8 cellular contexts compared by ENCODE assay signal in genomic region chr12:132084681-132085635, GRCh38. TPM values are rescaled to one million over a fixed set of nuclear protein-coding genes. Genes with fewer than 3 reads are reported as not detected.
A peak's percentile ranks its signal among the peaks of the same experiment; 100 is the strongest.
DNase-seq lines count a peak whose midpoint lies in the region; ATAC-seq and TF ChIP-seq lines count a peak whose summit lies in the region.

No MANE protein-coding gene starts in this region.

- peak overlapping the region; percentile 79 for H3K4me2 ChIP-seq in fibroblast of lung (ENCODE audit: extremely low read depth, insufficient read depth, low read length)

- H3K79me2 ChIP-seq in fibroblast of lung (ENCODE audit: control insufficient read depth, insufficient read depth, low read length) = peaks cover 26% of the 10 kb centered on the region

- H3K9ac ChIP-seq in fibroblast of lung (ENCODE audit: insufficient read depth, low read length) = peak overlapping the region; percentile 98

- no peak for ATAC-seq in CD4-positive, alpha-beta T cell (ENCODE audit: poor library complexity)
- ATAC-seq in GM21717 (IDR thresholded peaks at IDR 0.05; ENCODE audit: unreplicated experiment) (peak; percentile 36), HG03521 (IDR thresholded peaks at IDR 0.05; ENCODE audit: unreplicated experiment) (no peak)
- peak; percentile 69 to 71 for ATAC-seq in natural killer cell treated with Interleukin-12 subunit alpha and Interleukin-12 subunit beta and Interleukin-15 and Interleukin-18, amount 100 ng/mL, for 72 hours

- intact Hi-C loops in CD4-positive, alpha-beta T cell (cut with DNase I, micrococcal nuclease) = loop anchor here in 1 of 2 experiments (5.0 kb wide), 4 partner anchors 57 to 193 kb away; partner anchors contain the start of genes DDX51, NOC4L and ULK1
- intact Hi-C loops in testis (cut with DNase I; ENCODE audit: low total_unique reads) = no loop called here

- H3K4me1 ChIP-seq in fibroblast of lung (ENCODE audit: control insufficient read depth, extremely low read depth, insufficient read depth, low read length) (peaks cover 3% of the 10 kb centered on the region), testis (peaks cover 4% of the 10 kb centered on the region)

- H2AFZ ChIP-seq in fibroblast of lung (ENCODE audit: low read length) = no peak overlapping the region

- TF ChIP-seq POLR2A in testis (IDR thresholded peaks at IDR 0.05) = no peak

- 6 to 10% methylated on average over 22 to 43 of the region's 51 CpGs for WGBS in testis, 2 donors

- H3K27me3 Mint-ChIP-seq in CD4-positive, alpha-beta T cell = no peaks in the 10 kb centered on the region
- H3K27me3 Mint-ChIP-seq in activated T-cell treated with anti-CD3 and anti-CD28 coated beads, Interleukin-2, amount 50 U/mL, for 24 hours = no peaks in the 10 kb centered on the region
- H3K27me3 Mint-ChIP-seq in natural killer cell treated with Interleukin-12 subunit alpha and Interleukin-12 subunit beta and Interleukin-15 and Interleukin-18, amount 100 ng/mL, for 72 hours = no peaks in the 10 kb centered on the region

- no peaks in the 10 kb centered on the region for H4K20me1 ChIP-seq in fibroblast of lung (ENCODE audit: control insufficient read depth, extremely low read depth, insufficient read depth, low read length)

- peaks cover 27% of the 10 kb centered on the region for H3K4me1 Mint-ChIP-seq in CD4-positive, alpha-beta T cell (ENCODE audit: low read depth)
- peaks cover 34% of the 10 kb centered on the region for H3K4me1 Mint-ChIP-seq in activated T-cell treated with anti-CD3 and anti-CD28 coated beads, Interleukin-2, amount 50 U/mL, for 24 hours (ENCODE audit: low read depth)
- H3K4me1 Mint-ChIP-seq in natural killer cell treated with Interleukin-12 subunit alpha and Interleukin-12 subunit beta and Interleukin-15 and Interleukin-18, amount 100 ng/mL, for 72 hours (ENCODE audit: low read depth in 2 of 2) = peaks cover 24 to 30% of the 10 kb centered on the region in 2 donors

- DNase-seq in CD4-positive, alpha-beta T cell = peak in 5 of 10 experiments; percentile 7 to 22 (median 12)
- peak; percentile 25 for DNase-seq in NOMO-1 treated with dmso at 0.1 percent for 144 hours (lab: John Stamatoyannopoulos, UW; ENCODE audit: unreplicated experiment)
- peak; percentile 64 for DNase-seq in activated T-cell treated with anti-CD3 and anti-CD28 coated beads, Interleukin-2, amount 50 U/mL, for 24 hours
- DNase-seq in fibroblast of lung (ENCODE audit: low read depth in 2 of 2) = peak; percentile 42 to 47
- DNase-seq in natural killer cell treated with Interleukin-12 subunit alpha and Interleukin-12 subunit beta and Interleukin-15 and Interleukin-18, amount 100 ng/mL, for 72 hours (ENCODE audit: low spot score) = peak; percentile 76
- peak; percentile 66 for DNase-seq in testis

- peak overlapping the region; percentile 85 for H3K27ac Mint-ChIP-seq in CD4-positive, alpha-beta T cell
- H3K27ac Mint-ChIP-seq in activated T-cell treated with anti-CD3 and anti-CD28 coated beads, Interleukin-2, amount 50 U/mL, for 24 hours = peak overlapping the region; percentile 97
- peak overlapping the region; percentile 94 to 97 for H3K27ac Mint-ChIP-seq in natural killer cell treated with Interleukin-12 subunit alpha and Interleukin-12 subunit beta and Interleukin-15 and Interleukin-18, amount 100 ng/mL, for 72 hours

- H3K27me3 ChIP-seq in CD4-positive, alpha-beta T cell (ENCODE audit: control insufficient read depth, insufficient read depth, low read length) = no peaks in the 10 kb centered on the region
- H3K27me3 ChIP-seq in fibroblast of lung (ENCODE audit: control insufficient read depth, insufficient read depth, low read length) = no peaks in the 10 kb centered on the region
- H3K27me3 ChIP-seq in testis = no peaks in the 10 kb centered on the region

- peak overlapping the region; percentile 96 for H3K4me3 Mint-ChIP-seq in CD4-positive, alpha-beta T cell
- H3K4me3 Mint-ChIP-seq in activated T-cell treated with anti-CD3 and anti-CD28 coated beads, Interleukin-2, amount 50 U/mL, for 24 hours = peak overlapping the region; percentile 96
- peak overlapping the region; percentile 91 for H3K4me3 Mint-ChIP-seq in natural killer cell treated with Interleukin-12 subunit alpha and Interleukin-12 subunit beta and Interleukin-15 and Interleukin-18, amount 100 ng/mL, for 72 hours

- H3K9me3 Mint-ChIP-seq in CD4-positive, alpha-beta T cell = no peaks in the 10 kb centered on the region
- H3K9me3 Mint-ChIP-seq in activated T-cell treated with anti-CD3 and anti-CD28 coated beads, Interleukin-2, amount 50 U/mL, for 24 hours = no peaks in the 10 kb centered on the region
- no peaks in the 10 kb centered on the region for H3K9me3 Mint-ChIP-seq in natural killer cell treated with Interleukin-12 subunit alpha and Interleukin-12 subunit beta and Interleukin-15 and Interleukin-18, amount 100 ng/mL, for 72 hours

- no peak for TF ChIP-seq CTCF in CD4-positive, alpha-beta T cell (IDR thresholded peaks at IDR 0.05)
- no peak for TF ChIP-seq CTCF in fibroblast of lung (conservative IDR thresholded peaks at IDR 0.05 in 1 of 2, IDR thresholded peaks at IDR 0.05 in 1 of 2; ENCODE audit: low read depth in 1 of 2, low read length in 2 of 2)
- TF ChIP-seq CTCF in testis (IDR thresholded peaks at IDR 0.05) = no peak

- H3K4me3 ChIP-seq in fibroblast of lung (replicated peaks in 1 of 4; ENCODE audit: control extremely low read depth in 1 of 4, insufficient read depth in 1 of 4, low read depth in 3 of 4, low read length in 4 of 4) (peak overlapping the region; percentile 42 to 81 (median 63)), testis (peak overlapping the region; percentile 87 to 97)

- H3K36me3 ChIP-seq in fibroblast of lung (ENCODE audit: control insufficient read depth, insufficient read depth, low read length) = peaks cover 2% of the 10 kb centered on the region
- H3K36me3 ChIP-seq in testis (ENCODE audit: low read depth, missing control alignments) = no peaks in the 10 kb centered on the region

- POLR2A ChIA-PET in CD4-positive, alpha-beta T cell (lab: Charles Lee) = no interaction called here

- H3K9me3 ChIP-seq in CD4-positive, alpha-beta T cell (ENCODE audit: control insufficient read depth, low read length) = no peaks in the 10 kb centered on the region
- H3K9me3 ChIP-seq in fibroblast of lung (ENCODE audit: control insufficient read depth, insufficient read depth, low read depth, low read length) (no peaks in the 10 kb centered on the region), testis (no peaks in the 10 kb centered on the region)

- no peaks in the 10 kb centered on the region for H3K36me3 Mint-ChIP-seq in CD4-positive, alpha-beta T cell (ENCODE audit: low read depth)
- H3K36me3 Mint-ChIP-seq in activated T-cell treated with anti-CD3 and anti-CD28 coated beads, Interleukin-2, amount 50 U/mL, for 24 hours (ENCODE audit: low read depth) = peaks cover 47% of the 10 kb centered on the region
- H3K36me3 Mint-ChIP-seq in natural killer cell treated with Interleukin-12 subunit alpha and Interleukin-12 subunit beta and Interleukin-15 and Interleukin-18, amount 100 ng/mL, for 72 hours = peaks cover 14% of the 10 kb centered on the region

- CTCF ChIA-PET in CD4-positive, alpha-beta T cell (lab: Charles Lee) = no interaction called here

- no peak overlapping the region for H3K27ac ChIP-seq in CD4-positive, alpha-beta T cell (ENCODE audit: low read depth, low read length)
- peak overlapping the region; percentile 93 for H3K27ac ChIP-seq in fibroblast of lung (ENCODE audit: insufficient read depth, low read length)
- peak overlapping the region; percentile 71 to 82 for H3K27ac ChIP-seq in testis

RNA-seq across cellular contexts. Expression of gene DDX51, which starts 59.2 kb away (rescaled TPM):
- 10 to 100 TPM; 58.0 to 59.3 TPM for total RNA-seq in CD4-positive, alpha-beta T cell
- 7.2 and 7.4 TPM in 2 replicates for total RNA-seq in fibroblast of lung
- 3.7 and 7.0 TPM in 2 replicates for polyA plus RNA-seq in fibroblast of lung
- 7.4 and 11.5 TPM in 2 replicates for polyA plus RNA-seq in fibroblast of lung (2012)
- polyA minus RNA-seq in fibroblast of lung (ENCODE audit: low replicate concordance) = 4.4 and 12.1 TPM in 2 replicates
- 10 to 100 TPM; 29.5 to 83.7 TPM for total RNA-seq in natural killer cell treated with Interleukin-12 subunit alpha and Interleukin-12 subunit beta and Interleukin-15 and Interleukin-18, amount 100 ng/mL, for 72 hours
- total RNA-seq in testis = 10 to 100 TPM; 29.0 to 32.8 TPM
- polyA plus RNA-seq in testis (ENCODE audit: insufficient read depth, low read depth, low replicate concordance) = 18.8 TPM

RNA-seq across cellular contexts. Expression of gene NOC4L, which starts 59.3 kb away (rescaled TPM):
- 10 to 100 TPM; 21.8 to 22.3 TPM for total RNA-seq in CD4-positive, alpha-beta T cell
- total RNA-seq in fibroblast of lung (5.6 and 6.8 TPM in 2 replicates), testis (10 to 100 TPM; 64.4 to 65.2 TPM)
- polyA plus RNA-seq in fibroblast of lung (3.0 and 5.8 TPM in 2 replicates), testis (ENCODE audit: insufficient read depth, low read depth, low replicate concordance) (67.2 TPM)
- polyA plus RNA-seq in fibroblast of lung (2012) = 12.0 and 20.8 TPM in 2 replicates
- polyA minus RNA-seq in fibroblast of lung (ENCODE audit: low replicate concordance) = 6.0 and 16.2 TPM in 2 replicates
- 10 to 100 TPM; 28.0 to 48.2 TPM for total RNA-seq in natural killer cell treated with Interleukin-12 subunit alpha and Interleukin-12 subunit beta and Interleukin-15 and Interleukin-18, amount 100 ng/mL, for 72 hours

Comparison
In these comparisons a context has a peak if more than half of its experiments do, and no peak if none do; other contexts are left out.
1. ATAC-seq: peak in GM21717 (single experiment) and natural killer cell treated with Interleukin-12 subunit alpha and Interleukin-12 subunit beta and Interleukin-15 and Interleukin-18, amount 100 ng/mL, for 72 hours (2 of 2); none in CD4-positive, alpha-beta T cell (single experiment) and HG03521 (single experiment).
2. Peak in every context shown above with its lines, with median percentiles within 50 percentile points of each other: H3K27ac Mint-ChIP-seq and H3K4me3 Mint-ChIP-seq.